ENCODE assay signal across 26 cellular contexts in the genomic region with DNA sequence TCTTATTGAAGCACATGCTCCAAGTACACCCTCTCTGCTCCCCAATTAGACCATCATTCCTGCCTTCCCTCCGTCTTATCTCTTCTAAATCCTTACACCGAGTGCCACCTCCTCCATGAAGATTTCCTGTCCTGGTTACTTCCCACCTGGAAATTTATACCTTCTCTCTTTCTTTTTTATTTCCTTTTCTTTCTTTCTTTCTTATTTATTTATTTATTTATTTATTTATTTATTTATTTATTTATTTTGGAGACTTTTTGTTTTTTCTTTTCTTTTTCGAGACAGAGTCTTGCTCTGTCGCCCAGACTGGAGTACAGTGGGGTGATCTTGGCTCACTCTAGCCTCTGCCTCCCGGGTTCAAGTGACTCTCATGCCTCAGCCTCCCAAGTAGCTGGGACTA.
"Had no signal": no experiment of that assay in that cellular context is flagged by ENCODE, and none has a peak within 500 bp of the region (broad histone marks: within the 10 kb centered on the region; RNA-seq: fewer than 3 reads in every experiment).

No MANE protein-coding gene starts in this region.

- H3K4me1 Mint-ChIP-seq: activated naive CD4-positive, alpha-beta T cell treated with anti-CD3 and anti-CD28 coated beads, Interleukin-2, amount 10 ng/mL, durations not matched to agents 7 days and 5 days; brain; central memory CD8-positive, alpha-beta T cell; T-cell had no signal

- H3K9me3 Mint-ChIP-seq: activated CD8-positive, alpha-beta T cell treated with anti-CD3 and anti-CD28 coated beads for 36 hours; activated T-cell treated with anti-CD3 and anti-CD28 coated beads, Interleukin-2, amount 50 U/mL, for 72 hours; activated T-helper 2 cell treated with anti-CD3 and anti-CD28 coated beads, Interferon-gamma antibody, Interleukin-2, Interleukin-4, amounts not matched to agents 10 μg/mL and 5 μg/mL and 100 μg/mL, durations not matched to agents 14 hours and 24 hours and 36 hours; central memory CD8-positive, alpha-beta T cell; T-cell had no signal

- H3K27ac Mint-ChIP-seq: activated CD8-positive, alpha-beta T cell treated with anti-CD3 and anti-CD28 coated beads for 36 hours; activated naive CD4-positive, alpha-beta T cell treated with anti-CD3 and anti-CD28 coated beads, Interleukin-2, amount 10 ng/mL, durations not matched to agents 7 days and 5 days; activated T-cell treated with anti-CD3 and anti-CD28 coated beads, Interleukin-2, amount 50 U/mL, for 72 hours; activated T-helper 2 cell treated with anti-CD3 and anti-CD28 coated beads, Interferon-gamma antibody, Interleukin-2, Interleukin-4, amounts not matched to agents 10 μg/mL and 5 μg/mL and 100 μg/mL, durations not matched to agents 14 hours and 24 hours and 36 hours; brain; T-cell had no signal

- H3K27ac ChIP-seq: SK-N-MC had no signal

- H3K36me3 Mint-ChIP-seq: brain, T-cell had no signal

- FAIRE-seq: astrocyte, K562, TTC549 had no signal

- H3K4me3 ChIP-seq: K562, SK-N-MC had no signal

- DNase-seq: activated CD4-positive, CD25-positive, alpha-beta regulatory T cell; activated CD8-positive, alpha-beta memory T cell treated with anti-CD3 and anti-CD28 coated beads, Interleukin-2, amount 50 U/mL, for 4 hours; activated CD8-positive, alpha-beta T cell treated with anti-CD3 and anti-CD28 coated beads for 36 hours; activated gamma-delta T cell treated with Interleukin-2 at 50 U/mL for 16 hours; activated naive CD4-positive, alpha-beta T cell treated with anti-CD3 and anti-CD28 coated beads, Interleukin-2, amount 10 ng/mL, durations not matched to agents 7 days and 5 days; activated T-cell treated with anti-CD3 and anti-CD28 coated beads, Interleukin-2, amount 50 U/mL, for 72 hours; NCI-H1048; NCI-H146; NCI-H187 treated with DMSO at 0.1 percent for 48 hours; NCI-H2081 treated with DMSO at 0.1 percent for 48 hours; NCI-H446 treated with DMSO at 0.1 percent for 48 hours; NCI-H526; NCI-H774; OCI-M1; RPMI8226; T-cell; T-helper 2 cell; T1000 had no signal

- ATAC-seq: activated CD8-positive, alpha-beta T cell treated with anti-CD3 and anti-CD28 coated beads for 36 hours; activated T-cell treated with anti-CD3 and anti-CD28 coated beads, Interleukin-2, amount 50 U/mL, for 72 hours; Right ventricle myocardium inferior; T-cell had no signal

- H3K4me3 Mint-ChIP-seq: activated CD8-positive, alpha-beta T cell treated with anti-CD3 and anti-CD28 coated beads for 36 hours; activated naive CD4-positive, alpha-beta T cell treated with anti-CD3 and anti-CD28 coated beads, Interleukin-2, amount 10 ng/mL, durations not matched to agents 7 days and 5 days; activated T-cell treated with anti-CD3 and anti-CD28 coated beads, Interleukin-2, amount 50 U/mL, for 72 hours; brain; central memory CD8-positive, alpha-beta T cell; T-cell had no signal
